Comparison of ENCODE assay signal across 28 cellular contexts in genomic region chr7:97407106-97407505, GRCh38.
"Had no signal": no experiment of that assay in that cellular context is flagged by ENCODE, and none has a peak within 500 bp of the region (broad histone marks: within the 10 kb centered on the region; RNA-seq: fewer than 3 reads in every experiment).

No MANE protein-coding gene starts in this region.

- DNase-seq: colonic mucosa; cortex of kidney; dermis blood vessel endothelial cell; dorsolateral prefrontal cortex; effector CD4-positive, alpha-beta T cell; effector CD8-positive, alpha-beta T cell; effector memory CD4-positive, alpha-beta T cell; effector memory CD8-positive, alpha-beta T cell; endodermal cell; erythroblast; esophagus squamous epithelium; foreskin fibroblast; foreskin keratinocyte; foreskin melanocyte; gastrocnemius medialis; glutamatergic neuron; head of caudate nucleus; heart left ventricle; heart right ventricle had no signal

- H3K4me3 ChIP-seq: colonic mucosa, coronary artery, dorsolateral prefrontal cortex, esophagus muscularis mucosa, esophagus squamous epithelium, gastrocnemius medialis, gastroesophageal sphincter, heart left ventricle, heart right ventricle had no signal

- H3K36me3 ChIP-seq: colonic mucosa, esophagus muscularis mucosa, esophagus squamous epithelium, gastrocnemius medialis, gastroesophageal sphincter, heart left ventricle, heart right ventricle had no signal

- H3K27me3 ChIP-seq: colonic mucosa, esophagus muscularis mucosa, esophagus squamous epithelium, foreskin keratinocyte, gastrocnemius medialis, heart left ventricle had no signal

- FAIRE-seq: colon, endometrium, endothelial cell of umbilical vein, frontal cortex had no signal

- H3K9me3 ChIP-seq: colonic mucosa, esophagus muscularis mucosa, esophagus squamous epithelium, gastrocnemius medialis, gastroesophageal sphincter, heart left ventricle, heart right ventricle had no signal

- H3K4me1 ChIP-seq: colonic mucosa, esophagus muscularis mucosa, esophagus squamous epithelium, foreskin keratinocyte, gastrocnemius medialis, gastroesophageal sphincter, heart left ventricle had no signal

- H3K27ac ChIP-seq: colonic mucosa, coronary artery, dorsolateral prefrontal cortex, epithelial cell of prostate, esophagus muscularis mucosa, esophagus squamous epithelium, foreskin keratinocyte, gastrocnemius medialis, gastroesophageal sphincter, heart left ventricle, heart right ventricle had no signal

- ATAC-seq: effector memory CD8-positive, alpha-beta T cell; esophagus mucosa; foreskin keratinocyte; gastrocnemius medialis; gastroesophageal sphincter; heart left ventricle; heart right ventricle had no signal
